34 cellular contexts compared by ENCODE assay signal in genomic region chr11:35702126-35702525, GRCh38.
"Had no signal": no experiment of that assay in that cellular context is flagged by ENCODE, and none has a peak within 500 bp of the region (broad histone marks: within the 10 kb centered on the region; RNA-seq: fewer than 3 reads in every experiment).

No MANE protein-coding gene starts in this region.

- H3K4me3 ChIP-seq: MG63 had no signal

- H3K9ac ChIP-seq: KMS-11 had no signal

- H3K4me2 ChIP-seq: KMS-11 had no signal

- H3K27me3 ChIP-seq: MG63 had no signal

- DNase-seq: Karpas-422, Kasumi-1, MG63, MM.1S, MV-4-11, NCI-H1048, NCI-H1092, NCI-H1092 treated with DMSO at 0.1 percent for 48 hours, NCI-H1105, NCI-H1105 treated with DMSO at 0.1 percent for 48 hours, NCI-H1417, NCI-H1417 treated with DMSO at 0.1 percent for 48 hours, NCI-H1436, NCI-H1436 treated with DMSO at 0.1 percent for 48 hours, NCI-H146, NCI-H1694, NCI-H1694 treated with DMSO at 0.1 percent for 48 hours, NCI-H187, NCI-H187 treated with DMSO at 0.1 percent for 48 hours, NCI-H1930, NCI-H2029, NCI-H2029 treated with DMSO at 0.1 percent for 48 hours, NCI-H2081, NCI-H2081 treated with DMSO at 0.1 percent for 48 hours, NCI-H2107, NCI-H2171, NCI-H2171 treated with DMSO at 0.1 percent for 48 hours, NCI-H2227 treated with DMSO at 0.1 percent for 48 hours, NCI-H226, NCI-H345, NCI-H446, NCI-H446 treated with DMSO at 0.1 percent for 48 hours, NCI-H510A had no signal

- H3K27ac ChIP-seq: KMS-11 had no signal
